In genomic region chr1:67683306-67683705, GRCh38 we compare ENCODE assay signal across 10 cellular contexts. TPM values are rescaled to one million over a fixed set of nuclear protein-coding genes. Genes with fewer than 3 reads are reported as not detected.
DNase-seq lines count a peak whose midpoint lies in the region; ATAC-seq, FAIRE-seq and TF ChIP-seq lines count a peak whose summit lies in the region.
"Had no signal": no experiment of that assay in that cellular context is flagged by ENCODE, and none has a peak within 500 bp of the region (broad histone marks: within the 10 kb centered on the region; RNA-seq: fewer than 3 reads in every experiment).

No MANE protein-coding gene starts in this region.

- 25 to 41% methylated on average over 3 of the region's 3 CpGs for WGBS in esophagus squamous epithelium, 2 donors
- 9 to 36% (median 26%) methylated on average over 3 of the region's 3 CpGs for WGBS in small intestine, 3 donors
- WGBS in gastroesophageal sphincter (ENCODE audit: low coverage in 1 of 2), 2 donors, result 17 to 58% methylated on average over 3 of the region's 3 CpGs

- no peak for FAIRE-seq in small intestine (lab: Jason Lieb, UNC)

- peaks cover 19 to 43% (median 22%) of the 10 kb centered on the region in 3 donors for H3K4me1 ChIP-seq in esophagus squamous epithelium
- H3K4me1 ChIP-seq in small intestine (ENCODE audit: control insufficient read depth in 2 of 2, insufficient read depth in 1 of 2, low read depth in 1 of 2, low read length in 1 of 2), result peaks cover 2 to 9% of the 10 kb centered on the region in 2 donors
- peaks cover 5 to 31% (median 6%) of the 10 kb centered on the region in 3 donors for H3K4me1 ChIP-seq in gastroesophageal sphincter

- POLR2A ChIA-PET in RWPE1 (lab: Yijun Ruan, JAX; ENCODE audit: low non-redundant PET), result no interaction called here

- peaks cover 1 to 12% (median 6%) of the 10 kb centered on the region in 3 donors for H3K36me3 ChIP-seq in esophagus squamous epithelium
- H3K36me3 ChIP-seq in small intestine (ENCODE audit: control insufficient read depth in 2 of 2, insufficient read depth in 2 of 2, low read length in 2 of 2), result peaks cover 0 to 3% of the 10 kb centered on the region in 2 donors
- H3K36me3 ChIP-seq in gastroesophageal sphincter, result peaks cover 0 to 10% of the 10 kb centered on the region in 2 donors

- intact Hi-C loops in esophagus squamous epithelium (cut with DNase I), result loop anchor here (10.0 kb wide), 2 partner anchors 119 to 151 kb away; partner anchors contain the start of gene GNG12

- no peaks in the 10 kb centered on the region for H3K27me3 ChIP-seq in esophagus squamous epithelium
- no peaks in the 10 kb centered on the region for H3K27me3 ChIP-seq in small intestine (ENCODE audit: control insufficient read depth in 2 of 2, insufficient read depth in 2 of 2, low read length in 2 of 2)
- no peaks in the 10 kb centered on the region for H3K27me3 ChIP-seq in gastroesophageal sphincter

- no peak overlapping the region for H3K27ac ChIP-seq in RWPE1
- peak overlapping the region; percentile 37 to 99 (median 70) for H3K27ac ChIP-seq in esophagus squamous epithelium
- H3K27ac ChIP-seq in small intestine (ENCODE audit: low read depth in 1 of 2, low read length in 1 of 2), result no peak overlapping the region
- H3K27ac ChIP-seq in gastroesophageal sphincter, result peak overlapping the region in 1 of 4 donors; percentile 18

- TF ChIP-seq POLR2A in esophagus squamous epithelium (IDR thresholded peaks at IDR 0.05) (no peak), gastroesophageal sphincter (IDR thresholded peaks at IDR 0.05) (no peak)

- no peaks in the 10 kb centered on the region for H3K9me3 ChIP-seq in esophagus squamous epithelium
- no peaks in the 10 kb centered on the region for H3K9me3 ChIP-seq in small intestine (ENCODE audit: control insufficient read depth, low read depth)
- H3K9me3 ChIP-seq in gastroesophageal sphincter, result no peaks in the 10 kb centered on the region

- no peak for TF ChIP-seq EP300 in gastroesophageal sphincter (IDR thresholded peaks at IDR 0.05)

- CTCF ChIA-PET in RWPE1 (lab: Yijun Ruan, JAX), result interaction anchor here (1.2 kb wide), 1 partner anchor 148 kb away, joined by 5 read pairs; no protein-coding TSS in a partner anchor

- H3K4me3 ChIP-seq in esophagus squamous epithelium, result no peak overlapping the region
- no peak overlapping the region for H3K4me3 ChIP-seq in small intestine (ENCODE audit: low read depth in 1 of 2, low read length in 2 of 2)
- H3K4me3 ChIP-seq in gastroesophageal sphincter, result no peak overlapping the region

- TF ChIP-seq CTCF in RWPE1 (conservative IDR thresholded peaks at IDR 0.05; ENCODE audit: low read depth) (no peak), esophagus squamous epithelium (IDR thresholded peaks at IDR 0.05) (no peak), gastroesophageal sphincter (IDR thresholded peaks at IDR 0.05) (no peak)

- DNase-seq in NOMO-1 treated with DMSO at 0.1 percent for 48 hours (lab: John Stamatoyannopoulos, UW; ENCODE audit: unreplicated experiment) (peak; percentile 13), NOMO-1 treated with dmso at 0.1 percent for 144 hours (lab: John Stamatoyannopoulos, UW; ENCODE audit: unreplicated experiment) (no peak), RWPE1 (ENCODE audit: low spot score) (peak; percentile 40), esophagus squamous epithelium (lab: John Stamatoyannopoulos, UW) (no peak), small intestine (peak; percentile 57), NCI-H2227 (lab: John Stamatoyannopoulos, UW; ENCODE audit: unreplicated experiment) (no peak)
- DNase-seq: 8988T, NCI-H82 had no signal

- ATAC-seq in HG03175 (IDR thresholded peaks at IDR 0.05; ENCODE audit: unreplicated experiment) (no peak), gastroesophageal sphincter (no peak)

RNA-seq across cellular contexts. Expression of gene GADD45A, which starts 1.7 kb away (rescaled TPM):
- total RNA-seq in esophagus squamous epithelium (10 to 100 TPM; 35.2 to 62.6 (median 46.5) TPM), gastroesophageal sphincter (10 to 100 TPM; 58.7 to 69.9 (median 65.6) TPM)
- 10 to 100 TPM; 31.2 to 76.3 (median 64.8) TPM for polyA plus RNA-seq in small intestine

Comparison
In these comparisons a context has a peak if more than half of its experiments do, and no peak if none do; other contexts are left out.
1. DNase-seq: peak in NOMO-1 treated with DMSO at 0.1 percent for 48 hours (single experiment), RWPE1 (single experiment) and small intestine (single experiment); none in NOMO-1 treated with dmso at 0.1 percent for 144 hours (single experiment), esophagus squamous epithelium (single experiment) and NCI-H2227 (single experiment).
2. H3K27ac ChIP-seq: peak in esophagus squamous epithelium (4 of 4); none in RWPE1 (single experiment) and small intestine (0 of 2).